2 cellular contexts compared by ENCODE assay signal in genomic region chr2:149860276-149860921, GRCh38.
A peak's percentile ranks its signal among the peaks of the same experiment; 100 is the strongest.
TF ChIP-seq lines count a peak whose summit lies in the region.

No MANE protein-coding gene starts in this region.

TF ChIP-seq in SK-N-SH treated with all-trans-retinoic acid at 6 μM for 48 hours, 23 proteins besides CTCF, POLR2A, EP300 and RAD21 (continued from another document):
- no peak for TF ChIP-seq ZFP30 (CRISPR knock-in tag; IDR thresholded peaks at IDR 0.05)
- no peak for TF ChIP-seq ISL1 (CRISPR knock-in tag; IDR thresholded peaks at IDR 0.05)
- TF ChIP-seq SNAI2 (CRISPR knock-in tag; IDR thresholded peaks at IDR 0.05), result no peak
- TF ChIP-seq PATZ1 (CRISPR knock-in tag; IDR thresholded peaks at IDR 0.05; ENCODE audit: borderline replicate concordance), result no peak
- no peak for TF ChIP-seq ZNF8 (CRISPR knock-in tag; IDR thresholded peaks at IDR 0.05)
- no peak for TF ChIP-seq TOX (CRISPR knock-in tag; IDR thresholded peaks at IDR 0.05; ENCODE audit: borderline replicate concordance)
- no peak for TF ChIP-seq CREB5 (CRISPR knock-in tag; IDR thresholded peaks at IDR 0.05; ENCODE audit: low read depth)
- TF ChIP-seq BACH2 (CRISPR knock-in tag; IDR thresholded peaks at IDR 0.05; ENCODE audit: borderline replicate concordance), result no peak
- TF ChIP-seq ZNF70 (CRISPR knock-in tag; IDR thresholded peaks at IDR 0.05), result no peak
- TF ChIP-seq CSDC2 (CRISPR knock-in tag; IDR thresholded peaks at IDR 0.05), result no peak
- no peak for TF ChIP-seq RARB (CRISPR knock-in tag; IDR thresholded peaks at IDR 0.05)
- TF ChIP-seq TSHZ2 (CRISPR knock-in tag; IDR thresholded peaks at IDR 0.05), result no peak
- TF ChIP-seq ZNF565 (CRISPR knock-in tag; conservative IDR thresholded peaks at IDR 0.05; ENCODE audit: low read depth), result no peak
- no peak for TF ChIP-seq GLIS3 (CRISPR knock-in tag; IDR thresholded peaks at IDR 0.05)
TF ChIP-seq in SK-N-SH treated with all-trans-retinoic acid at 6 μM for 48 hours: peak in this region for 0.

TF ChIP-seq in HepG2, 621 proteins besides CTCF, POLR2A, EP300 and RAD21 (continued from another document):
- TF ChIP-seq USF2 (IDR thresholded peaks at IDR 0.05; ENCODE audit: low read depth, low read length) (0 out of 2 replicates have a peak, but pooled peaks have one; percentile 10), USF2 (CRISPR knock-in tag; IDR thresholded peaks at IDR 0.05; ENCODE audit: borderline replicate concordance) (no peak), ZNF329 (CRISPR knock-in tag; IDR thresholded peaks at IDR 0.05; ENCODE audit: low read depth) (no peak), ZNF629 (CRISPR knock-in tag; conservative IDR thresholded peaks at IDR 0.05) (no peak), ZNF614 (CRISPR knock-in tag; IDR thresholded peaks at IDR 0.05; ENCODE audit: borderline replicate concordance) (no peak), BCLAF1 (IDR thresholded peaks at IDR 0.05) (no peak), NCOA1 (CRISPR knock-in tag; IDR thresholded peaks at IDR 0.05) (no peak), ZBTB7B (CRISPR knock-in tag; IDR thresholded peaks at IDR 0.05) (no peak), ZNF557 (CRISPR knock-in tag; IDR thresholded peaks at IDR 0.05) (no peak), TEF (CRISPR knock-in tag; IDR thresholded peaks at IDR 0.05) (no peak), CBFB (CRISPR knock-in tag; IDR thresholded peaks at IDR 0.05) (no peak), ZNF775 (CRISPR knock-in tag; IDR thresholded peaks at IDR 0.05; ENCODE audit: borderline replicate concordance) (no peak), RAD51 (IDR thresholded peaks at IDR 0.05; ENCODE audit: borderline replicate concordance) (no peak), PBX2 (CRISPR knock-in tag; IDR thresholded peaks at IDR 0.05) (no peak), ZNF282 (IDR thresholded peaks at IDR 0.05; ENCODE audit: partially characterized antibody) (no peak), SOX13 (IDR thresholded peaks at IDR 0.05) (no peak; the same call in 1 of the 2 replicates), SOX13 (CRISPR knock-in tag; conservative IDR thresholded peaks at IDR 0.05 in 1 of 2, IDR thresholded peaks at IDR 0.05 in 1 of 2) (peak in 1 of 2 experiments; percentile 82; a peak in 2 of 4 replicates), GATA4 (IDR thresholded peaks at IDR 0.05; ENCODE audit: borderline replicate concordance, low read depth) (peak; percentile 22; the same call in 1 of the 2 replicates), AHDC1 (CRISPR knock-in tag; IDR thresholded peaks at IDR 0.05; ENCODE audit: borderline replicate concordance) (peak; percentile 68; the same call in 1 of the 2 replicates), LBX2 (CRISPR knock-in tag; IDR thresholded peaks at IDR 0.05; ENCODE audit: borderline replicate concordance) (no peak), RFX3 (CRISPR knock-in tag; IDR thresholded peaks at IDR 0.05) (no peak), LRRFIP1 (CRISPR knock-in tag; conservative IDR thresholded peaks at IDR 0.05) (no peak), PRPF4 (IDR thresholded peaks at IDR 0.05; ENCODE audit: low read depth, low read length, poor library complexity, severe bottlenecking) (no peak), THAP8 (CRISPR knock-in tag; IDR thresholded peaks at IDR 0.05; ENCODE audit: borderline replicate concordance) (no peak), SKI (IDR thresholded peaks at IDR 0.05; ENCODE audit: partially characterized antibody) (no peak), FIP1L1 (IDR thresholded peaks at IDR 0.05; ENCODE audit: borderline replicate concordance, insufficient read depth, low read depth, low read length) (no peak), RORA (CRISPR knock-in tag; IDR thresholded peaks at IDR 0.05) (no peak), ZC3H13 (CRISPR knock-in tag; IDR thresholded peaks at IDR 0.05) (no peak), CENPBD1 (CRISPR knock-in tag; IDR thresholded peaks at IDR 0.05; ENCODE audit: borderline replicate concordance, low read depth) (no peak), JUND (CRISPR knock-in tag; IDR thresholded peaks at IDR 0.05) (no peak), NONO (IDR thresholded peaks at IDR 0.05) (no peak), NONO (CRISPR knock-in tag; conservative IDR thresholded peaks at IDR 0.05) (no peak), IRX3 (CRISPR knock-in tag; IDR thresholded peaks at IDR 0.05; ENCODE audit: borderline replicate concordance, low read depth) (no peak)
